Comparison of ENCODE assay signal across 1 cellular context in the genomic region with DNA sequence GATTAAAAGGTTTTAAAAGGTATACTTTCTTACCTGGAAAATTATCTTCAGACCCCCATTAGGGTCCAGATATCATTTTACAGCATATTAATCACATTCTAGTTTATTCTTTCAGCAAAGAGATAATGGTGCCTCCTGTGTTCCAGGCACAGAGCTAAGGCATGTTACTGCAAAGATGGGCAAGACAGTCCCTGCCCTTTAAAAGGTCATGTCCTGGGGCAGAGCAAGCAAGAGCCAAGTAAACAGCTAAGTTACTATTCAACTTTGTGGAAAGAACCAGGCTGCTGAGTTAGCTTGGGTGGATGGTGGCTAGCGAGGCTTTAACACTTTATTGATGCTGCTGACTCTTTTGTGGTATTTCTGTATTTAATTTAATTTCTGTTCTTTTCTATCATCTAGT.
A peak's percentile ranks its signal among the peaks of the same experiment; 100 is the strongest.
TF ChIP-seq lines count a peak whose summit lies in the region.

No MANE protein-coding gene starts in this region.

TF ChIP-seq in HepG2, 621 proteins besides CTCF, POLR2A, EP300 and RAD21 (continued from another document and continues in another):
- TF ChIP-seq, protein P1, sequence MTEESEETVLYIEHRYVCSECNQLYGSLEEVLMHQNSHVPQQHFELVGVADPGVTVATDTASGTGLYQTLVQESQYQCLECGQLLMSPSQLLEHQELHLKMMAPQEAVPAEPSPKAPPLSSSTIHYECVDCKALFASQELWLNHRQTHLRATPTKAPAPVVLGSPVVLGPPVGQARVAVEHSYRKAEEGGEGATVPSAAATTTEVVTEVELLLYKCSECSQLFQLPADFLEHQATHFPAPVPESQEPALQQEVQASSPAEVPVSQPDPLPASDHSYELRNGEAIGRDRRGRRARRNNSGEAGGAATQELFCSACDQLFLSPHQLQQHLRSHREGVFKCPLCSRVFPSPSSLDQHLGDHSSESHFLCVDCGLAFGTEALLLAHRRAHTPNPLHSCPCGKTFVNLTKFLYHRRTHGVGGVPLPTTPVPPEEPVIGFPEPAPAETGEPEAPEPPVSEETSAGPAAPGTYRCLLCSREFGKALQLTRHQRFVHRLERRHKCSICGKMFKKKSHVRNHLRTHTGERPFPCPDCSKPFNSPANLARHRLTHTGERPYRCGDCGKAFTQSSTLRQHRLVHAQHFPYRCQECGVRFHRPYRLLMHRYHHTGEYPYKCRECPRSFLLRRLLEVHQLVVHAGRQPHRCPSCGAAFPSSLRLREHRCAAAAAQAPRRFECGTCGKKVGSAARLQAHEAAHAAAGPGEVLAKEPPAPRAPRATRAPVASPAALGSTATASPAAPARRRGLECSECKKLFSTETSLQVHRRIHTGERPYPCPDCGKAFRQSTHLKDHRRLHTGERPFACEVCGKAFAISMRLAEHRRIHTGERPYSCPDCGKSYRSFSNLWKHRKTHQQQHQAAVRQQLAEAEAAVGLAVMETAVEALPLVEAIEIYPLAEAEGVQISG (CRISPR knock-in tag; IDR thresholded peaks at IDR 0.05), result peak; percentile 44; the same call in 1 of the 2 replicates
- TF ChIP-seq KDM5A (IDR thresholded peaks at IDR 0.05; ENCODE audit: borderline replicate concordance, low read length), result no peak
- TF ChIP-seq LCORL (IDR thresholded peaks at IDR 0.05), result no peak
- TF ChIP-seq LCORL (CRISPR knock-in tag; IDR thresholded peaks at IDR 0.05), result 0 out of 2 replicates have a peak, but pooled peaks have one; percentile 32
- TF ChIP-seq ZNF264 (CRISPR knock-in tag; IDR thresholded peaks at IDR 0.05), result no peak
- no peak for TF ChIP-seq MIER2 (CRISPR knock-in tag; IDR thresholded peaks at IDR 0.05)
- no peak for TF ChIP-seq ZEB1 (IDR thresholded peaks at IDR 0.05; ENCODE audit: insufficient replicate concordance, low read depth)
- TF ChIP-seq ZFP1 (CRISPR knock-in tag; IDR thresholded peaks at IDR 0.05), result 0 out of 2 replicates have a peak, but pooled peaks have one; percentile 25
- TF ChIP-seq FOXA3 (CRISPR knock-in tag; IDR thresholded peaks at IDR 0.05), result peak; percentile 92
- no peak for TF ChIP-seq SOX13 (IDR thresholded peaks at IDR 0.05)
- peak in 1 of 2 experiments; percentile 78; a peak in 2 of 4 replicates for TF ChIP-seq SOX13 (CRISPR knock-in tag; conservative IDR thresholded peaks at IDR 0.05 in 1 of 2, IDR thresholded peaks at IDR 0.05 in 1 of 2)
- no peak for TF ChIP-seq ARNT2 (CRISPR knock-in tag; IDR thresholded peaks at IDR 0.05; ENCODE audit: low read depth)
- TF ChIP-seq, protein P2, sequence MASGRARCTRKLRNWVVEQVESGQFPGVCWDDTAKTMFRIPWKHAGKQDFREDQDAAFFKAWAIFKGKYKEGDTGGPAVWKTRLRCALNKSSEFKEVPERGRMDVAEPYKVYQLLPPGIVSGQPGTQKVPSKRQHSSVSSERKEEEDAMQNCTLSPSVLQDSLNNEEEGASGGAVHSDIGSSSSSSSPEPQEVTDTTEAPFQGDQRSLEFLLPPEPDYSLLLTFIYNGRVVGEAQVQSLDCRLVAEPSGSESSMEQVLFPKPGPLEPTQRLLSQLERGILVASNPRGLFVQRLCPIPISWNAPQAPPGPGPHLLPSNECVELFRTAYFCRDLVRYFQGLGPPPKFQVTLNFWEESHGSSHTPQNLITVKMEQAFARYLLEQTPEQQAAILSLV (CRISPR knock-in tag; IDR thresholded peaks at IDR 0.05; ENCODE audit: borderline replicate concordance), result no peak
- TF ChIP-seq TCF12 (IDR thresholded peaks at IDR 0.05), result no peak
- TF ChIP-seq TCF12 (CRISPR knock-in tag; IDR thresholded peaks at IDR 0.05), result no peak
- no peak for TF ChIP-seq DR1 (CRISPR knock-in tag; IDR thresholded peaks at IDR 0.05)
- no peak for TF ChIP-seq HES4 (CRISPR knock-in tag; IDR thresholded peaks at IDR 0.05; ENCODE audit: borderline replicate concordance)
- no peak for TF ChIP-seq ZNF773 (CRISPR knock-in tag; IDR thresholded peaks at IDR 0.05; ENCODE audit: borderline replicate concordance)
- TF ChIP-seq EHMT2 (IDR thresholded peaks at IDR 0.05; ENCODE audit: borderline replicate concordance, low read depth, low read length), result no peak
- no peak for TF ChIP-seq ZNF224 (CRISPR knock-in tag; IDR thresholded peaks at IDR 0.05)
- TF ChIP-seq MTF1 (CRISPR knock-in tag; IDR thresholded peaks at IDR 0.05), result no peak
- no peak for TF ChIP-seq ZNF850 (CRISPR knock-in tag; conservative IDR thresholded peaks at IDR 0.05)
- no peak for TF ChIP-seq ZNF558 (CRISPR knock-in tag; IDR thresholded peaks at IDR 0.05; ENCODE audit: borderline replicate concordance)
- TF ChIP-seq ZNF24 (IDR thresholded peaks at IDR 0.05), result no peak
- no peak for TF ChIP-seq ZNF383 (CRISPR knock-in tag; IDR thresholded peaks at IDR 0.05; ENCODE audit: borderline replicate concordance)
- TF ChIP-seq IRX3 (CRISPR knock-in tag; IDR thresholded peaks at IDR 0.05; ENCODE audit: borderline replicate concordance, low read depth), result no peak
- no peak for TF ChIP-seq NFYB (CRISPR knock-in tag; IDR thresholded peaks at IDR 0.05)
- TF ChIP-seq, protein P3, sequence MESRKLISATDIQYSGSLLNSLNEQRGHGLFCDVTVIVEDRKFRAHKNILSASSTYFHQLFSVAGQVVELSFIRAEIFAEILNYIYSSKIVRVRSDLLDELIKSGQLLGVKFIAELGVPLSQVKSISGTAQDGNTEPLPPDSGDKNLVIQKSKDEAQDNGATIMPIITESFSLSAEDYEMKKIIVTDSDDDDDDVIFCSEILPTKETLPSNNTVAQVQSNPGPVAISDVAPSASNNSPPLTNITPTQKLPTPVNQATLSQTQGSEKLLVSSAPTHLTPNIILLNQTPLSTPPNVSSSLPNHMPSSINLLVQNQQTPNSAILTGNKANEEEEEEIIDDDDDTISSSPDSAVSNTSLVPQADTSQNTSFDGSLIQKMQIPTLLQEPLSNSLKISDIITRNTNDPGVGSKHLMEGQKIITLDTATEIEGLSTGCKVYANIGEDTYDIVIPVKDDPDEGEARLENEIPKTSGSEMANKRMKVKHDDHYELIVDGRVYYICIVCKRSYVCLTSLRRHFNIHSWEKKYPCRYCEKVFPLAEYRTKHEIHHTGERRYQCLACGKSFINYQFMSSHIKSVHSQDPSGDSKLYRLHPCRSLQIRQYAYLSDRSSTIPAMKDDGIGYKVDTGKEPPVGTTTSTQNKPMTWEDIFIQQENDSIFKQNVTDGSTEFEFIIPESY (CRISPR knock-in tag; IDR thresholded peaks at IDR 0.05), result no peak
- TF ChIP-seq, protein P4, sequence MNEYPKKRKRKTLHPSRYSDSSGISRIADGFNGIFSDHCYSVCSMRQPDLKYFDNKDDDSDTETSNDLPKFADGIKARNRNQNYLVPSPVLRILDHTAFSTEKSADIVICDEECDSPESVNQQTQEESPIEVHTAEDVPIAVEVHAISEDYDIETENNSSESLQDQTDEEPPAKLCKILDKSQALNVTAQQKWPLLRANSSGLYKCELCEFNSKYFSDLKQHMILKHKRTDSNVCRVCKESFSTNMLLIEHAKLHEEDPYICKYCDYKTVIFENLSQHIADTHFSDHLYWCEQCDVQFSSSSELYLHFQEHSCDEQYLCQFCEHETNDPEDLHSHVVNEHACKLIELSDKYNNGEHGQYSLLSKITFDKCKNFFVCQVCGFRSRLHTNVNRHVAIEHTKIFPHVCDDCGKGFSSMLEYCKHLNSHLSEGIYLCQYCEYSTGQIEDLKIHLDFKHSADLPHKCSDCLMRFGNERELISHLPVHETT (CRISPR knock-in tag; conservative IDR thresholded peaks at IDR 0.05), result no peak
- no peak for TF ChIP-seq ZNF891 (CRISPR knock-in tag; IDR thresholded peaks at IDR 0.05)
- TF ChIP-seq FOXP1 (IDR thresholded peaks at IDR 0.05), result no peak
- peak; percentile 89 for TF ChIP-seq FOXP1 (CRISPR knock-in tag; IDR thresholded peaks at IDR 0.05)
- 0 out of 2 replicates have a peak, but pooled peaks have one; percentile 10 for TF ChIP-seq MAFF (IDR thresholded peaks at IDR 0.05; ENCODE audit: low read depth, low read length)
- no peak for TF ChIP-seq TBL1XR1 (IDR thresholded peaks at IDR 0.05; ENCODE audit: borderline replicate concordance, low read length, partially characterized antibody)
- TF ChIP-seq ZNF766 (CRISPR knock-in tag; IDR thresholded peaks at IDR 0.05; ENCODE audit: borderline replicate concordance), result no peak
- TF ChIP-seq FOXM1 (CRISPR knock-in tag; IDR thresholded peaks at IDR 0.05), result no peak
- no peak for TF ChIP-seq ZNF550 (CRISPR knock-in tag; IDR thresholded peaks at IDR 0.05; ENCODE audit: borderline replicate concordance)
- TF ChIP-seq, protein P5, sequence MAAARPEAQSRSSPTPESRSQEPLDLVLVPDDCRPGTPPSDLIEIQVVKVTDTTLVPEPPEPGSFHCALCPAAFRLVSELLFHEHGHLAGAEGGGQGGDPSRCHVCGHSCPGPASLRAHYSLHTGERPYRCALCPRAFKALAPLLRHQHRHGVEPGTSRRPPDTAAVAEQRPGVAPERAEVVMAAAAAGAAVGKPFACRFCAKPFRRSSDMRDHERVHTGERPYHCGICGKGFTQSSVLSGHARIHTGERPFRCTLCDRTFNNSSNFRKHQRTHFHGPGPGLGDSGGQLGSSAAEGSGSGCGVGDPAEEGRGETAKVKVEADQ (CRISPR knock-in tag; IDR thresholded peaks at IDR 0.05; ENCODE audit: borderline replicate concordance), result no peak
- no peak for TF ChIP-seq XRCC5 (optimal IDR thresholded peaks at IDR 0.05; ENCODE audit: low read length)
- TF ChIP-seq, protein P6, sequence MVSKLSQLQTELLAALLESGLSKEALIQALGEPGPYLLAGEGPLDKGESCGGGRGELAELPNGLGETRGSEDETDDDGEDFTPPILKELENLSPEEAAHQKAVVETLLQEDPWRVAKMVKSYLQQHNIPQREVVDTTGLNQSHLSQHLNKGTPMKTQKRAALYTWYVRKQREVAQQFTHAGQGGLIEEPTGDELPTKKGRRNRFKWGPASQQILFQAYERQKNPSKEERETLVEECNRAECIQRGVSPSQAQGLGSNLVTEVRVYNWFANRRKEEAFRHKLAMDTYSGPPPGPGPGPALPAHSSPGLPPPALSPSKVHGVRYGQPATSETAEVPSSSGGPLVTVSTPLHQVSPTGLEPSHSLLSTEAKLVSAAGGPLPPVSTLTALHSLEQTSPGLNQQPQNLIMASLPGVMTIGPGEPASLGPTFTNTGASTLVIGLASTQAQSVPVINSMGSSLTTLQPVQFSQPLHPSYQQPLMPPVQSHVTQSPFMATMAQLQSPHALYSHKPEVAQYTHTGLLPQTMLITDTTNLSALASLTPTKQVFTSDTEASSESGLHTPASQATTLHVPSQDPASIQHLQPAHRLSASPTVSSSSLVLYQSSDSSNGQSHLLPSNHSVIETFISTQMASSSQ (IDR thresholded peaks at IDR 0.05; ENCODE audit: low read depth), result peak; percentile 78
- TF ChIP-seq, protein P6 (CRISPR knock-in tag; IDR thresholded peaks at IDR 0.05; ENCODE audit: borderline replicate concordance), result peak; percentile 79; the same call in 1 of the 2 replicates
- TF ChIP-seq CHD4 (IDR thresholded peaks at IDR 0.05; ENCODE audit: borderline replicate concordance, low read length), result no peak
- TF ChIP-seq, protein P7, sequence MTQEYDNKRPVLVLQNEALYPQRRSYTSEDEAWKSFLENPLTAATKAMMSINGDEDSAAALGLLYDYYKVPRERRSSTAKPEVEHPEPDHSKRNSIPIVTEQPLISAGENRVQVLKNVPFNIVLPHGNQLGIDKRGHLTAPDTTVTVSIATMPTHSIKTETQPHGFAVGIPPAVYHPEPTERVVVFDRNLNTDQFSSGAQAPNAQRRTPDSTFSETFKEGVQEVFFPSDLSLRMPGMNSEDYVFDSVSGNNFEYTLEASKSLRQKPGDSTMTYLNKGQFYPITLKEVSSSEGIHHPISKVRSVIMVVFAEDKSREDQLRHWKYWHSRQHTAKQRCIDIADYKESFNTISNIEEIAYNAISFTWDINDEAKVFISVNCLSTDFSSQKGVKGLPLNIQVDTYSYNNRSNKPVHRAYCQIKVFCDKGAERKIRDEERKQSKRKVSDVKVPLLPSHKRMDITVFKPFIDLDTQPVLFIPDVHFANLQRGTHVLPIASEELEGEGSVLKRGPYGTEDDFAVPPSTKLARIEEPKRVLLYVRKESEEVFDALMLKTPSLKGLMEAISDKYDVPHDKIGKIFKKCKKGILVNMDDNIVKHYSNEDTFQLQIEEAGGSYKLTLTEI (CRISPR knock-in tag; conservative IDR thresholded peaks at IDR 0.05), result no peak
- 0 out of 2 replicates have a peak, but pooled peaks have one; percentile 46 for TF ChIP-seq ELF3 (CRISPR knock-in tag; IDR thresholded peaks at IDR 0.05)
- TF ChIP-seq ZSCAN20 (CRISPR knock-in tag; IDR thresholded peaks at IDR 0.05; ENCODE audit: borderline replicate concordance), result no peak
- TF ChIP-seq ZNF749 (CRISPR knock-in tag; IDR thresholded peaks at IDR 0.05; ENCODE audit: borderline replicate concordance), result no peak
- TF ChIP-seq TEAD2 (CRISPR knock-in tag; IDR thresholded peaks at IDR 0.05), result no peak
- TF ChIP-seq ZNF670 (CRISPR knock-in tag; IDR thresholded peaks at IDR 0.05; ENCODE audit: borderline replicate concordance), result 0 out of 2 replicates have a peak, but pooled peaks have one; percentile 57
- no peak for TF ChIP-seq KLF12 (CRISPR knock-in tag; IDR thresholded peaks at IDR 0.05; ENCODE audit: borderline replicate concordance)
- no peak for TF ChIP-seq NCOA1 (CRISPR knock-in tag; IDR thresholded peaks at IDR 0.05)
- TF ChIP-seq TCF7 (IDR thresholded peaks at IDR 0.05; ENCODE audit: low read depth), result no peak
- no peak for TF ChIP-seq SSRP1 (CRISPR knock-in tag; IDR thresholded peaks at IDR 0.05)
- peak; percentile 83 for TF ChIP-seq HMG20A (CRISPR knock-in tag; IDR thresholded peaks at IDR 0.05; ENCODE audit: borderline replicate concordance)
- TF ChIP-seq NFE2L2 (IDR thresholded peaks at IDR 0.05; ENCODE audit: low read length), result no peak
- TF ChIP-seq ZNF713 (CRISPR knock-in tag; IDR thresholded peaks at IDR 0.05), result no peak
- no peak for TF ChIP-seq REPIN1 (CRISPR knock-in tag; IDR thresholded peaks at IDR 0.05; ENCODE audit: borderline replicate concordance, low read depth)
- TF ChIP-seq ZNF331 (CRISPR knock-in tag; IDR thresholded peaks at IDR 0.05), result peak; percentile 64; the same call in 1 of the 2 replicates
- TF ChIP-seq MYNN (CRISPR knock-in tag; IDR thresholded peaks at IDR 0.05; ENCODE audit: low read depth), result no peak
